Comparison of ENCODE assay signal across 24 cellular contexts in the genomic region with DNA sequence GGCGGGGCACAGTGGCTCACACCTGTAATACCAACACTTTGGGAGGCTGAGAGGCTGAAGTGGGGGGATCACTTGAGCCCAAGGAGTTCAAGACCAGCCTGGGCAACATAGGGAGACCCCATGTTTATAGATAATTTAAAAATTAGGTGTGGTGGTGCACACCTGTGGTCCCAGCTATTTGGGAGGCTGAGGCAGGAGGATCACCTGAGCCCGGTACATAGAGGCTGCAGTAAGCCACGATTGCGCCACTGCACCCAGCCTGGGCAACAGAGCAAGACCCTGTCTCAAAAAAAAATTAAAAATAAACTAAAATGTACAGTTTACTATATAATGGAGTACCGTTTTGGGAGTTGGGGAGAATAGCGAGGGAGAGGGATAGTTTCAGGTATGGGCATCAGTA. TPM values are rescaled to one million over a fixed set of nuclear protein-coding genes. Genes with fewer than 3 reads are reported as not detected.
A peak's percentile ranks its signal among the peaks of the same experiment; 100 is the strongest.
DNase-seq lines count a peak whose midpoint lies in the region; TF ChIP-seq lines count a peak whose summit lies in the region.
"Had no signal": no experiment of that assay in that cellular context is flagged by ENCODE, and none has a peak within 500 bp of the region (broad histone marks: within the 10 kb centered on the region; RNA-seq: fewer than 3 reads in every experiment).

No MANE protein-coding gene starts in this region.

- TF ChIP-seq CTCF in mesothelial cell of epicardium (IDR thresholded peaks at IDR 0.05; ENCODE audit: unreplicated experiment) = no peak

- H3K9ac ChIP-seq in BLaER1 treated with 17β-estradiol and CSF1 and Interleukin-3, amounts not matched to agents 10 nM and 100 nM = peak overlapping the region in 1 of 11 experiments; percentile 100; a peak in 2 of 22 replicates

- intact Hi-C loops in CD4-positive, alpha-beta memory T cell (cut with micrococcal nuclease) = loop anchor here (10.0 kb wide), 2 partner anchors 419 to 769 kb away; no protein-coding TSS in a partner anchor
- intact Hi-C loops in activated T-helper 1 cell treated with anti-CD3 and anti-CD28 coated beads, Interleukin-12 subunit alpha, Interleukin-12 subunit beta, Interleukin-2, Interleukin-4 antibody, amounts not matched to agents 30 ng/mL and 10 ng/mL and 1 ng/mL, durations not matched to agents 14 hours and 24 hours and 36 hours (cut with micrococcal nuclease) = no loop called here

- peaks cover 8 to 56% (median 22%) of the 10 kb centered on the region in 10 experiments; a peak in 16 of 20 replicates for H3K4me1 ChIP-seq in BLaER1 treated with 17β-estradiol and CSF1 and Interleukin-3, amounts not matched to agents 10 nM and 100 nM
- peaks cover 60% of the 10 kb centered on the region for H3K4me1 ChIP-seq in CD4-positive, alpha-beta memory T cell (ENCODE audit: insufficient read depth, low read length)
- H3K4me1 ChIP-seq: SJCRH30 had no signal

- POLR2A ChIA-PET in CD4-positive, alpha-beta memory T cell (lab: Charles Lee; ENCODE audit: partially characterized antibody) = no interaction called here

- peaks cover 0 to 12% (median 3%) of the 10 kb centered on the region in 11 experiments; a peak in 8 of 22 replicates for H3K27me3 ChIP-seq in BLaER1 treated with 17β-estradiol and CSF1 and Interleukin-3, amounts not matched to agents 10 nM and 100 nM
- no peaks in the 10 kb centered on the region for H3K27me3 ChIP-seq in CD4-positive, alpha-beta memory T cell (ENCODE audit: insufficient read depth, low read length)
- H3K27me3 ChIP-seq: cardiac muscle cell, foreskin keratinocyte, heart right ventricle, SJCRH30 had no signal

- peaks cover 0 to 8% (median 3%) of the 10 kb centered on the region in 11 experiments; a peak in 5 of 22 replicates for H3K36me3 ChIP-seq in BLaER1 treated with 17β-estradiol and CSF1 and Interleukin-3, amounts not matched to agents 10 nM and 100 nM
- H3K36me3 ChIP-seq in CD4-positive, alpha-beta memory T cell (ENCODE audit: insufficient read depth, low read length) = no peaks in the 10 kb centered on the region
- H3K36me3 ChIP-seq: cardiac muscle cell, heart right ventricle had no signal

- H3K9me3 ChIP-seq in BLaER1 treated with 17β-estradiol and CSF1 and Interleukin-3, amounts not matched to agents 10 nM and 100 nM (replicated peaks in 1 of 11) = peaks cover 0 to 6% (median 5%) of the 10 kb centered on the region in 11 experiments; a peak in 4 of 22 replicates
- no peaks in the 10 kb centered on the region for H3K9me3 ChIP-seq in CD4-positive, alpha-beta memory T cell (ENCODE audit: control insufficient read depth in 1 of 2, low read length in 2 of 2)
- H3K9me3 ChIP-seq: SJCRH30 had no signal

- peak overlapping the region in 3 of 7 donors; percentile 9 to 97 (median 35) for H3K27ac Mint-ChIP-seq in CD4-positive, alpha-beta memory T cell
- no peak overlapping the region for H3K27ac Mint-ChIP-seq in activated T-helper 1 cell treated with anti-CD3 and anti-CD28 coated beads, Interleukin-12 subunit alpha, Interleukin-12 subunit beta, Interleukin-2, Interleukin-4 antibody, amounts not matched to agents 30 ng/mL and 10 ng/mL and 1 ng/mL, durations not matched to agents 14 hours and 24 hours and 36 hours
- peak overlapping the region; percentile 9 for H3K27ac Mint-ChIP-seq in mesothelial cell of epicardium

- peaks cover 0 to 4% (median under 1%) of the 10 kb centered on the region in 8 donors for H3K9me3 Mint-ChIP-seq in CD4-positive, alpha-beta memory T cell
- H3K9me3 Mint-ChIP-seq in activated T-helper 1 cell treated with anti-CD3 and anti-CD28 coated beads, Interleukin-12 subunit alpha, Interleukin-12 subunit beta, Interleukin-2, Interleukin-4 antibody, amounts not matched to agents 30 ng/mL and 10 ng/mL and 1 ng/mL, durations not matched to agents 14 hours and 24 hours and 36 hours = no peaks in the 10 kb centered on the region
- peaks cover 11% of the 10 kb centered on the region for H3K9me3 Mint-ChIP-seq in mesothelial cell of epicardium
- H3K9me3 Mint-ChIP-seq: activated T-cell treated with anti-CD3 and anti-CD28 coated beads, Interleukin-2, amount 50 U/mL, for 4 hours had no signal

- peaks cover 34 to 69% (median 47%) of the 10 kb centered on the region in 4 donors for H3K4me1 Mint-ChIP-seq in CD4-positive, alpha-beta memory T cell
- H3K4me1 Mint-ChIP-seq in activated T-helper 1 cell treated with anti-CD3 and anti-CD28 coated beads, Interleukin-12 subunit alpha, Interleukin-12 subunit beta, Interleukin-2, Interleukin-4 antibody, amounts not matched to agents 30 ng/mL and 10 ng/mL and 1 ng/mL, durations not matched to agents 14 hours and 24 hours and 36 hours (ENCODE audit: low read depth) = peaks cover 57% of the 10 kb centered on the region
- H3K4me1 Mint-ChIP-seq in mesothelial cell of epicardium = peaks cover 27% of the 10 kb centered on the region

- H3K4me3 Mint-ChIP-seq in CD4-positive, alpha-beta memory T cell = peak overlapping the region in 6 of 8 donors; percentile 9 to 62 (median 26)
- peak overlapping the region; percentile 39 for H3K4me3 Mint-ChIP-seq in activated T-helper 1 cell treated with anti-CD3 and anti-CD28 coated beads, Interleukin-12 subunit alpha, Interleukin-12 subunit beta, Interleukin-2, Interleukin-4 antibody, amounts not matched to agents 30 ng/mL and 10 ng/mL and 1 ng/mL, durations not matched to agents 14 hours and 24 hours and 36 hours
- H3K4me3 Mint-ChIP-seq in mesothelial cell of epicardium = no peak overlapping the region

- H3K4me3 ChIP-seq in BLaER1 treated with 17β-estradiol and CSF1 and Interleukin-3, amounts not matched to agents 10 nM and 100 nM = peak overlapping the region in 1 of 10 experiments; percentile 28; a peak in 1 of 20 replicates
- no peak overlapping the region for H3K4me3 ChIP-seq in CD4-positive, alpha-beta memory T cell (ENCODE audit: low read length in 2 of 2)
- H3K4me3 ChIP-seq: cardiac muscle cell, heart right ventricle, SJCRH30 had no signal

- peaks cover 0 to 27% of the 10 kb centered on the region in 2 donors for H3K36me3 Mint-ChIP-seq in CD4-positive, alpha-beta memory T cell
- H3K36me3 Mint-ChIP-seq in activated T-helper 1 cell treated with anti-CD3 and anti-CD28 coated beads, Interleukin-12 subunit alpha, Interleukin-12 subunit beta, Interleukin-2, Interleukin-4 antibody, amounts not matched to agents 30 ng/mL and 10 ng/mL and 1 ng/mL, durations not matched to agents 14 hours and 24 hours and 36 hours (ENCODE audit: low read depth) = peaks cover 17% of the 10 kb centered on the region
- peaks cover 3% of the 10 kb centered on the region for H3K36me3 Mint-ChIP-seq in mesothelial cell of epicardium
- H3K36me3 Mint-ChIP-seq: IgD-negative memory B cell had no signal

- peak overlapping the region; percentile 7 to 82 (median 62); a peak in 18 of 22 replicates for H3K4me2 ChIP-seq in BLaER1 treated with 17β-estradiol and CSF1 and Interleukin-3, amounts not matched to agents 10 nM and 100 nM

- H3K27ac ChIP-seq in BLaER1 treated with 17β-estradiol and CSF1 and Interleukin-3, amounts not matched to agents 10 nM and 100 nM = peak overlapping the region in 1 of 11 experiments; percentile 10; a peak in 1 of 22 replicates
- no peak overlapping the region for H3K27ac ChIP-seq in CD4-positive, alpha-beta memory T cell (ENCODE audit: low read depth, low read length)
- H3K27ac ChIP-seq: cardiac muscle cell, foreskin keratinocyte, SJCRH30 had no signal

- H3K27me3 Mint-ChIP-seq in CD4-positive, alpha-beta memory T cell = peaks cover 0 to 1% of the 10 kb centered on the region in 2 donors
- H3K27me3 Mint-ChIP-seq in activated T-helper 1 cell treated with anti-CD3 and anti-CD28 coated beads, Interleukin-12 subunit alpha, Interleukin-12 subunit beta, Interleukin-2, Interleukin-4 antibody, amounts not matched to agents 30 ng/mL and 10 ng/mL and 1 ng/mL, durations not matched to agents 14 hours and 24 hours and 36 hours (ENCODE audit: insufficient read depth) = no peaks in the 10 kb centered on the region
- no peaks in the 10 kb centered on the region for H3K27me3 Mint-ChIP-seq in mesothelial cell of epicardium (ENCODE audit: low read depth)
- H3K27me3 Mint-ChIP-seq: IgD-negative memory B cell had no signal

- no peak for DNase-seq in CD4-positive, alpha-beta memory T cell
- DNase-seq in activated T-helper 1 cell treated with anti-CD3 and anti-CD28 coated beads, Interleukin-12 subunit alpha, Interleukin-12 subunit beta, Interleukin-2, Interleukin-4 antibody, amounts not matched to agents 30 ng/mL and 10 ng/mL and 1 ng/mL, durations not matched to agents 14 hours and 24 hours and 36 hours (ENCODE audit: low spot score) = no peak
- no peak for DNase-seq in mesothelial cell of epicardium (ENCODE audit: low spot score in 2 of 2, unreplicated experiment in 2 of 2)
- DNase-seq in activated effector memory CD4-positive, alpha-beta T cell treated with anti-CD3 and anti-CD28 coated beads, Interleukin-2, amount 50 U/mL, for 16 hours = no peak
- DNase-seq in DMS 273 (lab: John Stamatoyannopoulos, UW; ENCODE audit: unreplicated experiment) = no peak
- DNase-seq in amniotic stem cell (lab: John Stamatoyannopoulos, UW) = no peak
- DNase-seq: activated CD4-positive, CD25-positive, alpha-beta regulatory T cell treated with anti-CD3 and anti-CD28 coated beads, Interleukin-2, amount 50 U/mL, for 72 hours; activated naive CD4-positive, alpha-beta T cell treated with Interleukin-2 at 50 U/mL for 16 hours; activated T-cell treated with anti-CD3 and anti-CD28 coated beads, Interleukin-2, amount 50 U/mL, for 4 hours; aorta; cortex of kidney; foreskin keratinocyte; HCEC 1CT; heart right ventricle; NCI-H1105 treated with DMSO at 0.1 percent for 48 hours; NCI-H2081 treated with DMSO at 0.1 percent for 48 hours; NCI-H345; right cardiac atrium; SJCRH30; stimulated activated CD4-positive, alpha-beta T cell treated with anti-CD3 and anti-CD28 coated beads, Interleukin-12 subunit alpha, Interleukin-12 subunit beta, amount 100 ng/mL, for 4 hours; stimulated activated CD4-positive, alpha-beta T cell treated with anti-CD3 and anti-CD28 coated beads, Interleukin-4, amount 100 ng/mL, for 1 hour had no signal

- CTCF ChIA-PET in CD4-positive, alpha-beta memory T cell (lab: Charles Lee; ENCODE audit: partially characterized antibody) = no interaction called here

- peaks cover 53 to 76% (median 73%) of the 10 kb centered on the region in 11 experiments for H4K20me1 ChIP-seq in BLaER1 treated with 17β-estradiol and CSF1 and Interleukin-3, amounts not matched to agents 10 nM and 100 nM

RNA-seq across cellular contexts. Expression of a gene that starts 4.2 kb away (rescaled TPM):
- 100 to 1,000 TPM; 117 to 124 TPM for total RNA-seq in CD4-positive, alpha-beta memory T cell
- polyA plus RNA-seq in CD4-positive, alpha-beta memory T cell = 10 to 100 TPM; 47.8 to 57.4 TPM
- total RNA-seq in activated T-helper 1 cell treated with anti-CD3 and anti-CD28 coated beads, Interleukin-12 subunit alpha, Interleukin-12 subunit beta, Interleukin-2, Interleukin-4 antibody, amounts not matched to agents 30 ng/mL and 10 ng/mL and 1 ng/mL, durations not matched to agents 14 hours and 24 hours and 36 hours = 117 TPM in 2 replicates
- 57.7 to 67.0 TPM (median 62.8 TPM) in 3 replicates for total RNA-seq in mesothelial cell of epicardium
